23 cellular contexts compared by ENCODE assay signal in genomic region chr6:28008053-28008452, GRCh38. TPM values are rescaled to one million over a fixed set of nuclear protein-coding genes. Genes with fewer than 3 reads are reported as not detected.
DNase-seq lines count a peak whose midpoint lies in the region; ATAC-seq, FAIRE-seq and TF ChIP-seq lines count a peak whose summit lies in the region.
"Had no signal": no experiment of that assay in that cellular context is flagged by ENCODE, and none has a peak within 500 bp of the region (broad histone marks: within the 10 kb centered on the region; RNA-seq: fewer than 3 reads in every experiment).

No MANE protein-coding gene starts in this region.

- CTCF ChIA-PET in GM12878 (lab: Yijun Ruan, JAX), result no interaction called here

- peak overlapping the region; percentile 11; the same call in 1 of the 2 replicates for H3K4me2 ChIP-seq in GM12878 (ENCODE audit: control insufficient read depth, insufficient read depth)

- FAIRE-seq in GM12878 (lab: Jason Lieb, UNC), result no peak

- no peak overlapping the region; the same call in 1 of the 2 replicates for H3K27ac ChIP-seq in GM12878 (ENCODE audit: control insufficient read depth, insufficient read depth)
- H3K27ac ChIP-seq: GM23248 had no signal

- no peak for TF ChIP-seq EP300 in GM12878 (IDR thresholded peaks at IDR 0.05; ENCODE audit: borderline replicate concordance in 1 of 2, control insufficient read depth in 1 of 2, low read depth in 2 of 2, low read length in 2 of 2)

- no peak overlapping the region for H3K9ac ChIP-seq in GM12878 (ENCODE audit: control insufficient read depth, insufficient read depth, low read length)
- H3K9ac ChIP-seq: GM23248 had no signal

- H3K4me1 ChIP-seq in GM12878 (ENCODE audit: control insufficient read depth, insufficient read depth, low read length), result peaks cover 7% of the 10 kb centered on the region

- H2AFZ ChIP-seq in GM12878 (ENCODE audit: control insufficient read depth, low read depth, low read length), result no peak overlapping the region
- H2AFZ ChIP-seq: GM23248 had no signal

- no peaks in the 10 kb centered on the region for H3K36me3 ChIP-seq in GM12878 (ENCODE audit: control insufficient read depth in 2 of 2, insufficient read depth in 2 of 2, low read length in 1 of 2)
- H3K36me3 ChIP-seq: MG63 had no signal

- H3K4me3 ChIP-seq in GM12878, result 0 out of 2 replicates have a peak overlapping the region, but pooled peaks have one; percentile 17
- H3K4me3 ChIP-seq: GM23248, MG63 had no signal

- no peaks in the 10 kb centered on the region for H4K20me1 ChIP-seq in GM12878 (ENCODE audit: control insufficient read depth, insufficient read depth)

- SMC1A ChIA-PET in GM12878 (lab: Charles Lee; ENCODE audit: uncharacterized antibody, unreplicated experiment), result no interaction called here

- BruUV-seq in GM12878 (replicated peaks; lab: Mats Ljungman, UMichigan), result no TSS peak

- peak; percentile 33 for ATAC-seq in GM12878
- no peak for ATAC-seq in GM19397 (IDR thresholded peaks at IDR 0.05; ENCODE audit: unreplicated experiment)
- no peak for ATAC-seq in HG03469 (IDR thresholded peaks at IDR 0.05; ENCODE audit: unreplicated experiment)
- ATAC-seq in SK-N-SH treated with all-trans-retinoic acid at 6 μM for 48 hours, result no peak
- ATAC-seq: CD8-positive, alpha-beta T cell had no signal

- in situ Hi-C loops in GM12878 (cut with MboI), result no loop called here

- POLR2A ChIA-PET in GM12878 (lab: Charles Lee), result no interaction called here

- peak; percentile 23 for DNase-seq in SIG-M5 treated with dmso at 0.1 percent for 504 hours (lab: John Stamatoyannopoulos, UW; ENCODE audit: unreplicated experiment)
- no peak for DNase-seq in SIG-M5 (lab: John Stamatoyannopoulos, UW)
- DNase-seq in NOMO-1 treated with DMSO at 0.1 percent for 48 hours (lab: John Stamatoyannopoulos, UW; ENCODE audit: unreplicated experiment), result peak; percentile 39
- no peak for DNase-seq in GM12878 (ENCODE audit: low read depth, low spot score)
- DNase-seq in GF-D8 (lab: John Stamatoyannopoulos, UW), result no peak
- DNase-seq: Calu3; CD8-positive, alpha-beta T cell; EL; GM23248; HCEC 1CT; Kasumi-1; MG63; NCI-H1105 treated with DMSO at 0.1 percent for 48 hours; NCI-H1694; NCI-H2081 treated with DMSO at 0.1 percent for 48 hours; NCI-H446 treated with DMSO at 0.1 percent for 48 hours; NCI-H69; NK-92 treated with Interleukin-12 subunit alpha and Interleukin-12 subunit beta, amount 100 ng/mL, for 24 hours had no signal

- intact Hi-C loops in GM12878 (cut with micrococcal nuclease; ENCODE audit: unreplicated experiment), result no loop called here

- H3K27me3 ChIP-seq in GM12878 (replicated peaks in 1 of 2; ENCODE audit: control insufficient read depth in 2 of 2, insufficient read depth in 2 of 2, low read length in 1 of 2), result no peaks in the 10 kb centered on the region
- H3K27me3 ChIP-seq: MG63 had no signal

- no peaks in the 10 kb centered on the region for H3K79me2 ChIP-seq in GM12878 (ENCODE audit: control insufficient read depth, insufficient read depth, low read length)

- TF ChIP-seq POLR2A in GM12878 (IDR thresholded peaks at IDR 0.05; ENCODE audit: low read depth, low read length), result no peak

- no peak for TF ChIP-seq RAD21 in GM12878 (IDR thresholded peaks at IDR 0.05; ENCODE audit: insufficient read depth, low read depth, low read length)

- H3K9me3 ChIP-seq in GM12878 (replicated peaks; ENCODE audit: control insufficient read depth, insufficient read depth, low read length), result no peaks in the 10 kb centered on the region
- H3K9me3 ChIP-seq: MG63 had no signal

- 0% methylated on average over 2 of the region's 2 CpGs for WGBS in GM12878 (ENCODE audit: insufficient coverage, insufficient replicate concordance, low lambda C conversion rate, missing lambda C conversion rate)

- no peak for TF ChIP-seq CTCF in GM12878 (IDR thresholded peaks at IDR 0.05 in 2 of 3, conservative IDR thresholded peaks at IDR 0.05 in 1 of 3; ENCODE audit: control insufficient read depth in 2 of 3, extremely low read depth in 1 of 3, insufficient read depth in 1 of 3, low read depth in 3 of 3, low read length in 3 of 3)

- RAD21 ChIA-PET in GM12878 (lab: Charles Lee; ENCODE audit: unreplicated experiment), result no interaction called here

TF ChIP-seq in GM12878, 131 proteins besides CTCF, POLR2A, EP300 and RAD21 (continues in another document):
- TF ChIP-seq ZBTB11 (CRISPR knock-in tag; IDR thresholded peaks at IDR 0.05) (no peak), ZBED1 (IDR thresholded peaks at IDR 0.05; ENCODE audit: borderline replicate concordance) (no peak), SUPT20H (IDR thresholded peaks at IDR 0.05; ENCODE audit: borderline replicate concordance, control insufficient read depth, low read depth, low read length) (no peak), SIN3A (IDR thresholded peaks at IDR 0.05; ENCODE audit: low read depth, low read length) (no peak), MEF2A (IDR thresholded peaks at IDR 0.05; ENCODE audit: insufficient read depth, low read depth, low read length) (0 out of 2 replicates have a peak, but pooled peaks have one; percentile 56)

TF ChIP-seq in SK-N-SH treated with all-trans-retinoic acid at 6 μM for 48 hours, 23 proteins besides CTCF, POLR2A, EP300 and RAD21:
- TF ChIP-seq ISL1 (CRISPR knock-in tag; IDR thresholded peaks at IDR 0.05) (no peak), CREB5 (CRISPR knock-in tag; IDR thresholded peaks at IDR 0.05; ENCODE audit: low read depth) (no peak), ZFP30 (CRISPR knock-in tag; IDR thresholded peaks at IDR 0.05) (no peak), ZNF70 (CRISPR knock-in tag; IDR thresholded peaks at IDR 0.05) (no peak), CSRNP3 (CRISPR knock-in tag; IDR thresholded peaks at IDR 0.05) (no peak), TSHZ2 (CRISPR knock-in tag; IDR thresholded peaks at IDR 0.05) (no peak), ZNF8 (CRISPR knock-in tag; IDR thresholded peaks at IDR 0.05) (no peak), GLIS3 (CRISPR knock-in tag; IDR thresholded peaks at IDR 0.05) (no peak)
TF ChIP-seq in SK-N-SH treated with all-trans-retinoic acid at 6 μM for 48 hours: peak in this region for 0.

RNA-seq across cellular contexts. Expression of gene OR2B6, which starts 51.0 kb away (rescaled TPM):
- 0.48 and 0.61 TPM in 2 replicates for total RNA-seq in GM12878 (2013; cell fraction: nucleolus; rRNA removed)
- total RNA-seq in GM12878 (2014; rRNA removed), result 2.0 and 3.1 TPM in 2 replicates
- 1.4 and 2.2 TPM in 2 replicates for total RNA-seq in GM12878 (2014; rRNA removed; fragmentation: Illumina TruSeq; extraction: Trizol)
- total RNA-seq in GM12878 (2021), result 0.77 and 1.7 TPM in 2 replicates
- polyA plus RNA-seq in GM12878 (2011; ENCODE audit: low read depth), result 0.72 TPM
- 10.0 and 10.3 TPM in 2 replicates for polyA plus RNA-seq in GM12878 (2011; rRNA removed)
- 2.2 and 3.4 TPM in 2 replicates for polyA plus RNA-seq in GM12878 (2011; cell fraction: cytosol; rRNA removed)
- 38.8 and 76.7 TPM in 2 replicates for polyA plus RNA-seq in GM12878 (2011; cell fraction: nucleus; rRNA removed)
- polyA plus RNA-seq in GM12878 (2012), result 0.28 and 0.49 TPM in 2 replicates
- polyA plus RNA-seq in GM12878 (2014; fragmentation: Illumina TruSeq; extraction: Trizol), result 2.2 and 4.3 TPM in 2 replicates
- under 1 TPM; 0.38 to 0.39 TPM for polyA plus RNA-seq in GM12878 (2014; fragmentation: Nextera tagmentation; extraction: Ambion mirVana)
- 3.9 and 4.1 TPM in 2 replicates for polyA plus RNA-seq in GM12878 (2014; rRNA removed)
- under 1 TPM in 1 of 2 experiments, not detected in 1; 0.29 TPM for polyA plus RNA-seq in GM12878 (2016; fragmentation: Nextera tagmentation; extraction: Ambion mirVana)
- 5.7 and 6.2 TPM in 2 replicates for polyA minus RNA-seq in GM12878 (2011; rRNA and poly(A)+ RNA removed)
- 1.0 TPM in 1 of 2 replicates, not detected in the other for polyA minus RNA-seq in GM12878 (2011; cell fraction: cytosol; rRNA and poly(A)+ RNA removed)
- 12.1 and 34.3 TPM in 2 replicates for polyA minus RNA-seq in GM12878 (2011; cell fraction: nucleus; rRNA and poly(A)+ RNA removed)
- total RNA-seq: A172; CD8-positive, alpha-beta T cell; GM23248; SK-MEL-5 had no signal
- polyA plus RNA-seq: GM23248 had no signal

Comparison
In these comparisons a context has a peak if more than half of its experiments do, and no peak if none do; other contexts are left out.
1. DNase-seq: peak in SIG-M5 treated with dmso at 0.1 percent for 504 hours (single experiment) and NOMO-1 treated with DMSO at 0.1 percent for 48 hours (single experiment); none in SIG-M5 (single experiment), GM12878 (single experiment) and GF-D8 (single experiment).